In genomic region chr2:231900486-231900942, GRCh38 we compare ENCODE assay signal across 8 cellular contexts. TPM values are rescaled to one million over a fixed set of nuclear protein-coding genes. Genes with fewer than 3 reads are reported as not detected.
A peak's percentile ranks its signal among the peaks of the same experiment; 100 is the strongest.
DNase-seq lines count a peak whose midpoint lies in the region; ATAC-seq and TF ChIP-seq lines count a peak whose summit lies in the region.

No MANE protein-coding gene starts in this region.

- H3K4me1 ChIP-seq in MM.1S (ENCODE audit: low read length): 0 out of 2 replicates have a peak, but pooled peaks cover 3% of the 10 kb centered on the region

- 29 to 31% methylated on average over 22 of the region's 22 CpGs for WGBS in lower leg skin, 2 donors

- peak overlapping the region; percentile 22; the same call in 1 of the 2 replicates for H3K4me2 ChIP-seq in MM.1S (ENCODE audit: low read depth, low read length)

- no peaks in the 10 kb centered on the region for H3K27me3 ChIP-seq in MM.1S (replicated peaks; ENCODE audit: insufficient read depth, low read length)

- intact Hi-C loops in lower leg skin (cut with DNase I; ENCODE audit: low total_unique reads): no loop called here

- TF ChIP-seq CTCF in GM10266 (IDR thresholded peaks at IDR 0.05; ENCODE audit: control insufficient read depth, insufficient read depth, low read depth, missing control alignments) (peak; percentile 96), MM.1S (IDR thresholded peaks at IDR 0.05; ENCODE audit: low read length) (peak; percentile 79), lower leg skin (IDR thresholded peaks at IDR 0.05) (no peak)

- no peaks in the 10 kb centered on the region for H4K20me1 ChIP-seq in MM.1S (ENCODE audit: insufficient read depth, low read length)

- no peaks in the 10 kb centered on the region for H3F3A ChIP-seq in MM.1S (ENCODE audit: insufficient read depth, low read length)

- 0 out of 2 replicates have a peak overlapping the region, but pooled peaks have one; percentile 8 for H2AFZ ChIP-seq in MM.1S (ENCODE audit: low read length)

- H3K4me3 ChIP-seq in MM.1S (ENCODE audit: low read length) (no peak overlapping the region), lower leg skin (ENCODE audit: low read depth, poor library complexity, severe bottlenecking) (no peak overlapping the region)

- no peaks in the 10 kb centered on the region for H3K36me3 ChIP-seq in MM.1S (replicated peaks; ENCODE audit: insufficient read depth, low read length)

- H3K79me2 ChIP-seq in MM.1S (ENCODE audit: low read length): no peaks in the 10 kb centered on the region

- TF ChIP-seq POLR2A in lower leg skin (IDR thresholded peaks at IDR 0.05): no peak

- H3K27ac ChIP-seq in MM.1S (ENCODE audit: low read length): no peak overlapping the region

- H3K9me3 ChIP-seq in MM.1S (replicated peaks; ENCODE audit: insufficient read depth, low read length): no peaks in the 10 kb centered on the region

- DNase-seq in GM10266 (ENCODE audit: extremely low spot score) (peak; percentile 78), MM.1S (peak; percentile 72), dermis blood vessel endothelial cell (peak; percentile 89), lower leg skin (ENCODE audit: low spot score in 2 of 2) (peak; percentile 37 to 92), NCI-H1417 (lab: John Stamatoyannopoulos, UW) (no peak)
- peak; percentile 80 for DNase-seq in activated CD4-positive, CD25-positive, alpha-beta regulatory T cell treated with anti-CD3 and anti-CD28 coated beads, Interleukin-2, amount 50 U/mL, for 72 hours
- DNase-seq in stimulated activated CD8-positive, alpha-beta memory T cell treated with anti-CD3 and anti-CD28 coated beads, Interleukin-12 subunit alpha, Interleukin-12 subunit beta, amount 100 ng/mL, for 1 hour (ENCODE audit: low read depth): peak; percentile 17

- H3K9ac ChIP-seq in MM.1S (ENCODE audit: low read length): no peak overlapping the region

- ATAC-seq in GM18502 (IDR thresholded peaks at IDR 0.05; ENCODE audit: poor library complexity, unreplicated experiment): no peak

- no peaks in the 10 kb centered on the region for H3K9me2 ChIP-seq in MM.1S (replicated peaks; ENCODE audit: insufficient read depth, low read length)

RNA-seq across cellular contexts. Expression of gene NPPC, which starts 25.7 kb away (rescaled TPM):
- total RNA-seq in dermis blood vessel endothelial cell: 0.17 TPM in 1 of 2 replicates, not detected in the other
- total RNA-seq in lower leg skin: not detected

Comparison
In these comparisons a context has a peak if more than half of its experiments do, and no peak if none do; other contexts are left out.
1. DNase-seq: peak in GM10266 (single experiment), MM.1S (single experiment), activated CD4-positive, CD25-positive, alpha-beta regulatory T cell treated with anti-CD3 and anti-CD28 coated beads, Interleukin-2, amount 50 U/mL, for 72 hours (single experiment), dermis blood vessel endothelial cell (single experiment), lower leg skin (2 of 2) and stimulated activated CD8-positive, alpha-beta memory T cell treated with anti-CD3 and anti-CD28 coated beads, Interleukin-12 subunit alpha, Interleukin-12 subunit beta, amount 100 ng/mL, for 1 hour (single experiment); none in NCI-H1417 (0 of 3).
2. CTCF ChIP-seq: peak in GM10266 (single experiment) and MM.1S (single experiment); none in lower leg skin (0 of 3).